Comparison of ENCODE assay signal across 9 cellular contexts in the genomic region with DNA sequence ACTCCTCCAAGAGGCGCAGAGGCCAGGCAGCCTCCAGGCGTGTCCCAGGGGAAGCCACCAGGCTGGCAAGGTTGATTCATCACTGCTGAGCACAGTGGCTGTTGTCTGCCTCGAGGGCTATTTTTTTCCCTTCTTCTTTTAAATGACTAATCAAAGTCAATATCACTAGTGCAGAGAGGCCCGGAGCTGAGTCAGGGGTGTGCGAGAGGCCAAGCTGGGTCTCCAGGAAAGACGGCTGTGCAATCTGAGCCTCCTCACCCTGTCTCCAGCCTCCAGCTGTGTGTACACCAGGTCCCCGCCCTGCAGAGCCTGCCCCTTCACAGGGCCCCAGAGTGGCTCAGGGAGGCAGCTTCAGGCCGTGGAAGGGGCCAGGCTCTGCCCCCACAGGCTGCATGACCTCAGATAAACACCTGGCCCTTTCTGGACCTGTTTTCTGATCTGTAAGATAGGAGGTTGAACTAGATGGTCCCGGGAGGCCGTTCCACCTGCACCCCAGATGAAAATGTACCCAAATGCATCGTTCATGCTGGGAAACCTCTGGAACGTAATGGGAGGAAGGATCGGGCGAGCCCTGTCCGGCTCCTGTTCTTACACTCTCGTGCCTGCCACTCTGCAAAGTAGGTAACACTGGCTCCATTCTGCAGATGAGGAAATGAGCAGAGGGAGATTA. TPM values are rescaled to one million over a fixed set of nuclear protein-coding genes. Genes with fewer than 3 reads are reported as not detected.
A peak's percentile ranks its signal among the peaks of the same experiment; 100 is the strongest.
DNase-seq lines count a peak whose midpoint lies in the region; FAIRE-seq and TF ChIP-seq lines count a peak whose summit lies in the region.
"Had no signal": no experiment of that assay in that cellular context is flagged by ENCODE, and none has a peak within 500 bp of the region (broad histone marks: within the 10 kb centered on the region; RNA-seq: fewer than 3 reads in every experiment).

No MANE protein-coding gene starts in this region.

- peak overlapping the region; percentile 75 for H3K27ac ChIP-seq in endothelial cell of umbilical vein (ENCODE audit: insufficient read depth, low read depth, low read length)
- H3K27ac ChIP-seq in testis, result no peak overlapping the region
- no peak overlapping the region for H3K27ac ChIP-seq in H9 (ENCODE audit: insufficient read length, low read depth, low read length)
- H3K27ac ChIP-seq in left ventricle myocardium inferior (replicated peaks), result no peak overlapping the region

- no peak overlapping the region for H2AK5ac ChIP-seq in H9 (ENCODE audit: insufficient read length, low read length)

- no peaks in the 10 kb centered on the region for H3K27me3 ChIP-seq in endothelial cell of umbilical vein (ENCODE audit: control insufficient read depth in 2 of 2, insufficient read depth in 2 of 2, low read length in 2 of 2)
- no peaks in the 10 kb centered on the region for H3K27me3 ChIP-seq in testis
- peaks cover 3% of the 10 kb centered on the region; the same call in 1 of the 2 replicates for H3K27me3 ChIP-seq in H9 (ENCODE audit: insufficient read depth, low read length)
- H3K27me3 ChIP-seq in left ventricle myocardium inferior (ENCODE audit: low read depth), result peaks cover 16% of the 10 kb centered on the region

- no peak overlapping the region for H3K4me3 Mint-ChIP-seq in H9
- H3K4me3 Mint-ChIP-seq: memory B cell had no signal

- H2BK15ac ChIP-seq in H9 (ENCODE audit: low read depth, low read length), result no peak overlapping the region

- peaks cover 9% of the 10 kb centered on the region for H3K23me2 ChIP-seq in H9 (ENCODE audit: insufficient read length, low read depth, low read length, poor library complexity, severe bottlenecking)

- H3K56ac ChIP-seq in H9 (ENCODE audit: insufficient read length, low read depth, low read length), result no peak overlapping the region

- no peaks in the 10 kb centered on the region for H3K9me1 ChIP-seq in endothelial cell of umbilical vein (replicated peaks; ENCODE audit: control insufficient read depth, extremely low read depth, insufficient read depth, low read length)

- DNase-seq in DMS 273 treated with DMSO at 0.1 percent for 48 hours (lab: John Stamatoyannopoulos, UW) (peak; percentile 82), KBM-7 (peak; percentile 50), SK-N-DZ (ENCODE audit: low spot score) (peak; percentile 73), endothelial cell of umbilical vein (ENCODE audit: low read depth, low spot score) (peak; percentile 95), smooth muscle cell of the brain vasculature (ENCODE audit: low read depth, low spot score) (peak; percentile 78), testis (no peak), H9 (no peak), left ventricle myocardium inferior (no peak)

- H3K9me3 Mint-ChIP-seq in H9, result no peaks in the 10 kb centered on the region; a peak in 1 of 5 replicates
- H3K9me3 Mint-ChIP-seq: memory B cell had no signal

- BruUV-seq in endothelial cell of umbilical vein (replicated peaks; lab: Mats Ljungman, UMichigan), result no TSS peak

- H2BK120ac ChIP-seq in H9 (ENCODE audit: low read depth, low read length, poor library complexity, severe bottlenecking), result no peak overlapping the region

- no peak overlapping the region for H3K23ac ChIP-seq in H9 (ENCODE audit: insufficient read length, low read depth, low read length)

- peaks cover 25% of the 10 kb centered on the region for H3K27me3 Mint-ChIP-seq in H9 (ENCODE audit: low read depth)

- no peak overlapping the region for H2BK5ac ChIP-seq in H9 (ENCODE audit: insufficient read length, low read length)

- H3K9ac ChIP-seq in endothelial cell of umbilical vein (replicated peaks; ENCODE audit: extremely low read depth, insufficient read depth, low read length) (peak overlapping the region; percentile 39), H9 (ENCODE audit: extremely low read depth, insufficient read length, low read length) (no peak overlapping the region)

- POLR2A ChIA-PET in endothelial cell of umbilical vein (lab: Charles Lee), result interaction anchor here (0.6 to 0.9 kb wide), 2 partner anchors 108 to 188 kb away, joined by 3 read pairs; no protein-coding TSS in a partner anchor

- H2BK20ac ChIP-seq in H9 (ENCODE audit: low read depth, low read length, poor library complexity, severe bottlenecking), result no peak overlapping the region

- H3K4me3 ChIP-seq in endothelial cell of umbilical vein (replicated peaks in 1 of 3; ENCODE audit: insufficient read depth in 1 of 3, low read depth in 1 of 3, low read length in 3 of 3) (no peak overlapping the region), testis (no peak overlapping the region), left ventricle myocardium inferior (no peak overlapping the region)

- H2AFZ ChIP-seq in endothelial cell of umbilical vein (ENCODE audit: low read depth, low read length), result no peak overlapping the region
- no peak overlapping the region for H2AFZ ChIP-seq in H9 (ENCODE audit: low read length)

- peaks cover 0 to 10% of the 10 kb centered on the region in 2 experiments; a peak in 2 of 4 replicates for H3K4me1 Mint-ChIP-seq in H9

- CTCF ChIA-PET in endothelial cell of umbilical vein (lab: Charles Lee), result interaction anchor here (1.0 to 3.4 kb wide), 7 partner anchors 8 to 109 kb away, joined by 3 to 26 read pairs (median 4); no protein-coding TSS in a partner anchor

- no peak overlapping the region for H4K8ac ChIP-seq in H9 (replicated peaks; ENCODE audit: insufficient read length, low read depth, low read length)

- no peak overlapping the region for H4K91ac ChIP-seq in H9 (ENCODE audit: insufficient read length, low read depth, low read length)

- no peak overlapping the region for H3K18ac ChIP-seq in H9 (ENCODE audit: insufficient read length, low read depth, low read length)

- dilution Hi-C loops in endothelial cell of umbilical vein (cut with MboI; ENCODE audit: extremely low pct_ligation_motif_present, low sequenced_read_pairs), result no loop called here

- TF ChIP-seq POLR2A in endothelial cell of umbilical vein (IDR thresholded peaks at IDR 0.05; ENCODE audit: low read depth, low read length) (no peak), testis (IDR thresholded peaks at IDR 0.05) (no peak)

- H3K9me3 ChIP-seq in endothelial cell of umbilical vein (replicated peaks; ENCODE audit: control insufficient read depth, insufficient read depth, low read length) (no peaks in the 10 kb centered on the region), testis (no peaks in the 10 kb centered on the region), H9 (ENCODE audit: control insufficient read depth, low read depth, low read length) (no peaks in the 10 kb centered on the region), left ventricle myocardium inferior (replicated peaks) (no peaks in the 10 kb centered on the region)

- peak; percentile 98 for FAIRE-seq in endothelial cell of umbilical vein (lab: Jason Lieb, UNC)

- peaks cover 35% of the 10 kb centered on the region for H3K4me1 ChIP-seq in endothelial cell of umbilical vein (ENCODE audit: control insufficient read depth, extremely low read depth, insufficient read depth, low read length)
- peaks cover 20% of the 10 kb centered on the region for H3K4me1 ChIP-seq in testis
- H3K4me1 ChIP-seq in H9 (ENCODE audit: insufficient read depth, low read length), result no peaks in the 10 kb centered on the region
- H3K4me1 ChIP-seq in left ventricle myocardium inferior, result peaks cover 35% of the 10 kb centered on the region

- H4K20me1 ChIP-seq in endothelial cell of umbilical vein (replicated peaks; ENCODE audit: control insufficient read depth, extremely low read depth, insufficient read depth, low read length) (no peaks in the 10 kb centered on the region), H9 (ENCODE audit: control insufficient read depth, insufficient read depth, insufficient read length) (no peaks in the 10 kb centered on the region)

- no peak overlapping the region for H4K5ac ChIP-seq in H9 (ENCODE audit: insufficient read length, low read depth, low read length)

- H3K79me1 ChIP-seq in H9 (ENCODE audit: insufficient read depth, low read depth, low read length, poor library complexity, severe bottlenecking), result no peaks in the 10 kb centered on the region

- TF ChIP-seq CTCF in endothelial cell of umbilical vein (IDR thresholded peaks at IDR 0.05; ENCODE audit: extremely low read depth in 1 of 2, insufficient read depth in 1 of 2, low read depth in 1 of 2, low read length in 2 of 2), result no peak
- TF ChIP-seq CTCF in testis (IDR thresholded peaks at IDR 0.05), result no peak
- no peak for TF ChIP-seq CTCF in H9 (conservative IDR thresholded peaks at IDR 0.05)
- TF ChIP-seq CTCF in left ventricle myocardium inferior (IDR thresholded peaks at IDR 0.05; ENCODE audit: borderline replicate concordance), result no peak

- in situ Hi-C loops in KBM-7 (cut with MboI; ENCODE audit: low pct_unique_long_range_greater_than_20kb, low sequenced_read_pairs), result no loop called here

- H3K36me3 ChIP-seq in endothelial cell of umbilical vein (ENCODE audit: control insufficient read depth in 2 of 2, extremely low read depth in 1 of 2, insufficient read depth in 2 of 2, low read length in 2 of 2) (no peaks in the 10 kb centered on the region), testis (ENCODE audit: low read depth, missing control alignments) (no peaks in the 10 kb centered on the region), left ventricle myocardium inferior (no peaks in the 10 kb centered on the region)

- H3K4ac ChIP-seq in H9 (ENCODE audit: low read depth, low read length), result no peak overlapping the region

- no peak overlapping the region for H2BK12ac ChIP-seq in H9 (ENCODE audit: insufficient read length, low read depth, low read length)

- H3K36me3 Mint-ChIP-seq in H9 (ENCODE audit: insufficient read depth in 1 of 3, low read depth in 3 of 3), result peaks cover 0 to 2% (median 0%) of the 10 kb centered on the region in 3 experiments; a peak in 2 of 7 replicates
- H3K36me3 Mint-ChIP-seq: memory B cell had no signal

- 56 to 81% methylated on average over 16 of the region's 16 CpGs for WGBS in testis, 2 donors
- WGBS in H9 (ENCODE audit: extremely low coverage, insufficient read length, low lambda C conversion rate), result no CpG with 5 or more reads among the region's 16 CpGs

- H3K14ac ChIP-seq in H9 (ENCODE audit: insufficient read depth, low read length), result no peak overlapping the region

- H3K4me2 ChIP-seq in endothelial cell of umbilical vein (ENCODE audit: insufficient read depth, low read length) (peak overlapping the region; percentile 12), H9 (ENCODE audit: insufficient read depth, insufficient read length, low read length) (no peak overlapping the region)

- H3K79me2 ChIP-seq in endothelial cell of umbilical vein (ENCODE audit: control insufficient read depth, insufficient read depth, low read length), result peaks cover 64% of the 10 kb centered on the region
- H3K79me2 ChIP-seq in H9 (ENCODE audit: insufficient read depth, low read length), result no peaks in the 10 kb centered on the region

- peak overlapping the region in 1 of 3 experiments; percentile 18; a peak in 1 of 7 replicates for H3K27ac Mint-ChIP-seq in H9
- H3K27ac Mint-ChIP-seq: memory B cell had no signal

- no peak overlapping the region for H3T11ph ChIP-seq in H9 (ENCODE audit: low read length)

- intact Hi-C loops in endothelial cell of umbilical vein (cut with micrococcal nuclease), result no loop called here
- intact Hi-C loops in testis (cut with DNase I; ENCODE audit: low total_unique reads), result no loop called here
- intact Hi-C loops in left ventricle myocardium inferior (cut with micrococcal nuclease), result no loop called here

RNA-seq across cellular contexts. Expression of gene STX1A, which starts 3.7 kb away (rescaled TPM):
- polyA plus RNA-seq in SK-N-DZ (2014; cell fraction: cytosol; rRNA removed), result 21.1 and 30.9 TPM in 2 replicates
- polyA plus RNA-seq in SK-N-DZ (2014; cell fraction: nucleus; rRNA removed), result 120 and 134 TPM in 2 replicates
- total RNA-seq in endothelial cell of umbilical vein, result 16.8 and 20.8 TPM in 2 replicates
- 13.1 and 16.0 TPM in 2 replicates for polyA plus RNA-seq in endothelial cell of umbilical vein
- 10.3 and 11.8 TPM in 2 replicates for polyA plus RNA-seq in endothelial cell of umbilical vein (2011; cell fraction: cytosol; rRNA removed)
- polyA plus RNA-seq in endothelial cell of umbilical vein (2011; cell fraction: nucleus; rRNA removed), result 70.2 and 73.5 TPM in 2 replicates
- 20.8 and 23.1 TPM in 2 replicates for polyA plus RNA-seq in endothelial cell of umbilical vein (2012)
- polyA minus RNA-seq in endothelial cell of umbilical vein, result 13.4 and 21.7 TPM in 2 replicates
- 5.7 TPM for polyA minus RNA-seq in endothelial cell of umbilical vein (2011; cell fraction: cytosol; rRNA and poly(A)+ RNA removed)
- 14.1 and 16.5 TPM in 2 replicates for polyA minus RNA-seq in endothelial cell of umbilical vein (2011; cell fraction: nucleus; rRNA and poly(A)+ RNA removed)
- 10 to 100 TPM; 24.7 to 28.2 TPM for total RNA-seq in testis
- polyA plus RNA-seq in testis (ENCODE audit: insufficient read depth, low read depth, low replicate concordance), result 13.2 TPM
- 9.3 and 10.1 TPM in 2 replicates for total RNA-seq in H9 (2021)
- total RNA-seq in left ventricle myocardium inferior, result 2.9 TPM

RNA-seq across cellular contexts. Expression of gene ABHD11, which starts 22.8 kb away (rescaled TPM):
- polyA plus RNA-seq in SK-N-DZ (2014; cell fraction: cytosol; rRNA removed), result 5.8 and 7.9 TPM in 2 replicates
- 2.4 and 6.5 TPM in 2 replicates for polyA plus RNA-seq in SK-N-DZ (2014; cell fraction: nucleus; rRNA removed)
- 13.3 and 19.0 TPM in 2 replicates for total RNA-seq in endothelial cell of umbilical vein
- polyA plus RNA-seq in endothelial cell of umbilical vein, result 18.4 and 18.9 TPM in 2 replicates
- polyA plus RNA-seq in endothelial cell of umbilical vein (2011; cell fraction: cytosol; rRNA removed), result 14.5 and 14.7 TPM in 2 replicates
- polyA plus RNA-seq in endothelial cell of umbilical vein (2011; cell fraction: nucleus; rRNA removed), result 8.7 and 9.6 TPM in 2 replicates
- 9.8 and 12.6 TPM in 2 replicates for polyA plus RNA-seq in endothelial cell of umbilical vein (2012)
- polyA minus RNA-seq in endothelial cell of umbilical vein, result 6.2 and 10.0 TPM in 2 replicates
- polyA minus RNA-seq in endothelial cell of umbilical vein (2011; cell fraction: cytosol; rRNA and poly(A)+ RNA removed), result 7.6 TPM
- polyA minus RNA-seq in endothelial cell of umbilical vein (2011; cell fraction: nucleus; rRNA and poly(A)+ RNA removed), result 4.4 and 5.0 TPM in 2 replicates
- total RNA-seq in testis, result 10 to 100 TPM; 29.0 to 33.1 TPM
- polyA plus RNA-seq in testis (ENCODE audit: insufficient read depth, low read depth, low replicate concordance), result 21.6 TPM
- total RNA-seq in H9 (2021), result 29.4 and 34.4 TPM in 2 replicates
- total RNA-seq in left ventricle myocardium inferior, result 25.2 TPM

RNA-seq across cellular contexts. Expression of gene BUD23, which starts 32.4 kb away (rescaled TPM):
- 54.7 and 61.5 TPM in 2 replicates for polyA plus RNA-seq in SK-N-DZ (2014; cell fraction: cytosol; rRNA removed)
- 31.6 and 34.5 TPM in 2 replicates for polyA plus RNA-seq in SK-N-DZ (2014; cell fraction: nucleus; rRNA removed)
- total RNA-seq in endothelial cell of umbilical vein (60.1 and 64.6 TPM in 2 replicates), testis (100 to 1,000 TPM; 241 to 252 TPM), H9 (2021) (68.5 and 78.1 TPM in 2 replicates), left ventricle myocardium inferior (65.0 TPM)
- polyA plus RNA-seq in endothelial cell of umbilical vein (49.0 and 62.1 TPM in 2 replicates), testis (ENCODE audit: insufficient read depth, low read depth, low replicate concordance) (231 TPM)
- polyA plus RNA-seq in endothelial cell of umbilical vein (2011; cell fraction: cytosol; rRNA removed), result 79.4 and 83.1 TPM in 2 replicates
- polyA plus RNA-seq in endothelial cell of umbilical vein (2011; cell fraction: nucleus; rRNA removed), result 62.8 and 64.4 TPM in 2 replicates
- polyA plus RNA-seq in endothelial cell of umbilical vein (2012), result 47.5 and 63.8 TPM in 2 replicates
- polyA minus RNA-seq in endothelial cell of umbilical vein, result 39.2 and 43.2 TPM in 2 replicates
- polyA minus RNA-seq in endothelial cell of umbilical vein (2011; cell fraction: cytosol; rRNA and poly(A)+ RNA removed), result 33.0 TPM
- polyA minus RNA-seq in endothelial cell of umbilical vein (2011; cell fraction: nucleus; rRNA and poly(A)+ RNA removed), result 13.5 and 15.8 TPM in 2 replicates

RNA-seq across cellular contexts. Expression of gene DNAJC30, which starts 32.5 kb away (rescaled TPM):
- 1.4 and 2.0 TPM in 2 replicates for polyA plus RNA-seq in SK-N-DZ (2014; cell fraction: cytosol; rRNA removed)
- 1.1 and 2.0 TPM in 2 replicates for polyA plus RNA-seq in SK-N-DZ (2014; cell fraction: nucleus; rRNA removed)
- total RNA-seq in endothelial cell of umbilical vein, result 10.4 and 11.9 TPM in 2 replicates
- 10.6 and 14.7 TPM in 2 replicates for polyA plus RNA-seq in endothelial cell of umbilical vein
- polyA plus RNA-seq in endothelial cell of umbilical vein (2011; cell fraction: cytosol; rRNA removed), result 6.7 and 9.0 TPM in 2 replicates
- 3.9 and 4.1 TPM in 2 replicates for polyA plus RNA-seq in endothelial cell of umbilical vein (2011; cell fraction: nucleus; rRNA removed)
- polyA plus RNA-seq in endothelial cell of umbilical vein (2012), result 7.5 and 7.6 TPM in 2 replicates
- polyA minus RNA-seq in endothelial cell of umbilical vein, result 3.7 and 5.4 TPM in 2 replicates
- polyA minus RNA-seq in endothelial cell of umbilical vein (2011; cell fraction: cytosol; rRNA and poly(A)+ RNA removed), result 4.2 TPM
- 6.3 and 6.6 TPM in 2 replicates for polyA minus RNA-seq in endothelial cell of umbilical vein (2011; cell fraction: nucleus; rRNA and poly(A)+ RNA removed)
- total RNA-seq in testis, result 10 to 100 TPM; 19.7 to 25.0 TPM
- polyA plus RNA-seq in testis (ENCODE audit: insufficient read depth, low read depth, low replicate concordance), result 27.7 TPM
- total RNA-seq in H9 (2021), result 8.1 and 8.7 TPM in 2 replicates
- 14.0 TPM for total RNA-seq in left ventricle myocardium inferior

RNA-seq across cellular contexts. Expression of gene VPS37D, which starts 48.2 kb away (rescaled TPM):
- polyA plus RNA-seq in SK-N-DZ (2014; cell fraction: cytosol; rRNA removed), result 7.9 and 12.0 TPM in 2 replicates
- 5.2 and 10.8 TPM in 2 replicates for polyA plus RNA-seq in SK-N-DZ (2014; cell fraction: nucleus; rRNA removed)
- 2.0 and 2.4 TPM in 2 replicates for total RNA-seq in endothelial cell of umbilical vein
- polyA plus RNA-seq in endothelial cell of umbilical vein, result 2.1 and 2.9 TPM in 2 replicates
- polyA plus RNA-seq in endothelial cell of umbilical vein (2011; cell fraction: cytosol; rRNA removed), result 1.0 and 1.9 TPM in 2 replicates
- 0.92 and 0.95 TPM in 2 replicates for polyA plus RNA-seq in endothelial cell of umbilical vein (2011; cell fraction: nucleus; rRNA removed)
- 1.4 and 2.3 TPM in 2 replicates for polyA plus RNA-seq in endothelial cell of umbilical vein (2012)
- 0.66 and 0.83 TPM in 2 replicates for polyA minus RNA-seq in endothelial cell of umbilical vein
- not detected for polyA minus RNA-seq in endothelial cell of umbilical vein (2011; cell fraction: cytosol; rRNA and poly(A)+ RNA removed)
- 0.34 TPM in 1 of 2 replicates, not detected in the other for polyA minus RNA-seq in endothelial cell of umbilical vein (2011; cell fraction: nucleus; rRNA and poly(A)+ RNA removed)
- total RNA-seq in testis, result 10 to 100 TPM; 15.0 to 24.8 TPM
- polyA plus RNA-seq in testis (ENCODE audit: insufficient read depth, low read depth, low replicate concordance), result 10.3 TPM
- total RNA-seq in H9 (2021), result 0.85 and 1.3 TPM in 2 replicates
- total RNA-seq in left ventricle myocardium inferior, result 3.1 TPM

Comparison
In these comparisons a context has a peak if more than half of its experiments do, and no peak if none do; other contexts are left out.
1. DNase-seq: peak in DMS 273 treated with DMSO at 0.1 percent for 48 hours (single experiment), KBM-7 (single experiment), SK-N-DZ (single experiment), endothelial cell of umbilical vein (single experiment) and smooth muscle cell of the brain vasculature (single experiment); none in testis (single experiment), H9 (single experiment) and left ventricle myocardium inferior (single experiment).